16 cellular contexts compared by ENCODE assay signal in genomic region chr2:6653281-6653750, GRCh38.
A peak's percentile ranks its signal among the peaks of the same experiment; 100 is the strongest.
DNase-seq lines count a peak whose midpoint lies in the region; ATAC-seq and TF ChIP-seq lines count a peak whose summit lies in the region.
"Had no signal": no experiment of that assay in that cellular context is flagged by ENCODE, and none has a peak within 500 bp of the region (broad histone marks: within the 10 kb centered on the region; RNA-seq: fewer than 3 reads in every experiment).

No MANE protein-coding gene starts in this region.

- H3K36me3 Mint-ChIP-seq in progenitor cell of endocrine pancreas (ENCODE audit: insufficient read depth) = no peaks in the 10 kb centered on the region

- H3K27ac ChIP-seq in A673 (ENCODE audit: low read depth, low read length, poor library complexity, severe bottlenecking) = no peak overlapping the region
- H3K27ac ChIP-seq: C4-2B, SK-N-MC had no signal

- DNase-seq in A673 (ENCODE audit: low spot score) = peak; percentile 65
- peak; percentile 50 for DNase-seq in NCI-H2227 treated with DMSO at 0.1 percent for 48 hours (lab: John Stamatoyannopoulos, UW)
- peak; percentile 7 for DNase-seq in inferior parietal cortex (ENCODE audit: extremely low spot score)
- no peak for DNase-seq in progenitor cell of endocrine pancreas (ENCODE audit: low spot score, unreplicated experiment)
- no peak for DNase-seq in occipital lobe (lab: John Stamatoyannopoulos, UW)
- no peak for DNase-seq in MV-4-11 (lab: John Stamatoyannopoulos, UW)
- DNase-seq: COR-L47, DMS53, KBM-7, NCI-H1048, NCI-H2107, PC-3 had no signal

- CTCF ChIA-PET in A673 (lab: Charles Lee) = no interaction called here

- peaks cover 3% of the 10 kb centered on the region for H3K9me3 Mint-ChIP-seq in progenitor cell of endocrine pancreas (ENCODE audit: low read depth)

- ATAC-seq in HG02798 (IDR thresholded peaks at IDR 0.05; ENCODE audit: poor library complexity, unreplicated experiment) (no peak), GM21528 (IDR thresholded peaks at IDR 0.05; ENCODE audit: low FRiP score, unreplicated experiment) (no peak)
- ATAC-seq: PC-3 had no signal

- intact Hi-C loops in A673 (cut with micrococcal nuclease; ENCODE audit: unreplicated experiment) = no loop called here

- BruUV-seq in A673 (replicated peaks; lab: Mats Ljungman, UMichigan) = no TSS peak

- peaks cover 12% of the 10 kb centered on the region for H3K4me1 ChIP-seq in A673 (ENCODE audit: insufficient read depth, low read length, poor library complexity, severe bottlenecking)

- POLR2A ChIA-PET in A673 (lab: Charles Lee; ENCODE audit: low non-redundant PET) = no interaction called here

- H3K27me3 Mint-ChIP-seq in progenitor cell of endocrine pancreas = peaks cover under 1% of the 10 kb centered on the region

- peak overlapping the region; percentile 59 for H3K27ac Mint-ChIP-seq in progenitor cell of endocrine pancreas

- no peak for TF ChIP-seq CTCF in A673 (conservative IDR thresholded peaks at IDR 0.05; ENCODE audit: low read depth, low read length)
- TF ChIP-seq CTCF in progenitor cell of endocrine pancreas (IDR thresholded peaks at IDR 0.05; ENCODE audit: unreplicated experiment) = no peak

- no peak overlapping the region for H3K4me3 ChIP-seq in A673 (ENCODE audit: low read depth, low read length, poor library complexity, severe bottlenecking)
- H3K4me3 ChIP-seq: SK-N-MC had no signal

- no peaks in the 10 kb centered on the region for H3K36me3 ChIP-seq in A673 (ENCODE audit: insufficient read depth, low read length, poor library complexity, severe bottlenecking)

- H3K4me3 Mint-ChIP-seq in progenitor cell of endocrine pancreas (ENCODE audit: low read depth) = no peak overlapping the region

- H3K4me1 Mint-ChIP-seq in progenitor cell of endocrine pancreas (ENCODE audit: low read depth) = peaks cover 36% of the 10 kb centered on the region

- H3K9me3 ChIP-seq in A673 (ENCODE audit: low read depth, low read length, poor library complexity, severe bottlenecking) = no peaks in the 10 kb centered on the region

- H3K27me3 ChIP-seq in A673 (replicated peaks; ENCODE audit: insufficient read depth, low read depth, low read length, poor library complexity) = no peaks in the 10 kb centered on the region

Comparison
In these comparisons a context has a peak if more than half of its experiments do, and no peak if none do; other contexts are left out.
1. DNase-seq: peak in A673 (single experiment), NCI-H2227 treated with DMSO at 0.1 percent for 48 hours (single experiment) and inferior parietal cortex (single experiment); none in progenitor cell of endocrine pancreas (single experiment), occipital lobe (single experiment) and MV-4-11 (single experiment).